8 cellular contexts compared by ENCODE assay signal in the genomic region with DNA sequence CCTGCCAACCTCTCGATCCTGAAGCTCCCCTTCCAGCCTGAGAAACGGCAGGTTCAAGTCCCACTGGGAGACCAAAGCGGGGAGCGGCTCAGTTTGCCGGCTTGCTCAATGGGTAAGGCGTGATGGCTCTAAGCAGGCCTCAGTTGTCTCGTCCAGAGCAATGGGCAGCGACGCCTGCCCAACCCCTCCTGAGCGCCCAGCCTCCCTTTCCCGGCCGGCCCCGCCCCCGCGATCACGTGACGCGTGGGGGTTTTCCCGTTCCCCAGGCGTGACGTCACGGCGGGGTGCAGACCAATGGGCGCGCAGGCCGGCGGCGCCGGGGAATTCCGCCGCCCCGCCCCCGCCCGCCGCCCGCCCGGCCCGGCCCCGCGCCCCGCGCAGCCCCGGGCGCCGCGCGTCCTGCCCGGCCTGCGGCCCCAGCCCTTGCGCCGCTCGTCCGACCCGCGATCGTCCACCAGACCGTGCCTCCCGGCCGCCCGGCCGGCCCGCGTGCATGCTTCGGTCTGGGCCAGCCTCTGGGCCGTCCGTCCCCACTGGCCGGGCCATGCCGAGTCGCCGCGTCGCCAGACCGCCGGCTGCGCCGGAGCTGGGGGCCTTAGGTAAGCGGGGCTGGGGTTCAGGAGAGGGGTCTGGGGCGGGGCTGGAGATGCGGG. TPM values are rescaled to one million over a fixed set of nuclear protein-coding genes. Genes with fewer than 3 reads are reported as not detected.
A peak's percentile ranks its signal among the peaks of the same experiment; 100 is the strongest.
DNase-seq lines count a peak whose midpoint lies in the region; ATAC-seq and TF ChIP-seq lines count a peak whose summit lies in the region.

A gene with protein sequence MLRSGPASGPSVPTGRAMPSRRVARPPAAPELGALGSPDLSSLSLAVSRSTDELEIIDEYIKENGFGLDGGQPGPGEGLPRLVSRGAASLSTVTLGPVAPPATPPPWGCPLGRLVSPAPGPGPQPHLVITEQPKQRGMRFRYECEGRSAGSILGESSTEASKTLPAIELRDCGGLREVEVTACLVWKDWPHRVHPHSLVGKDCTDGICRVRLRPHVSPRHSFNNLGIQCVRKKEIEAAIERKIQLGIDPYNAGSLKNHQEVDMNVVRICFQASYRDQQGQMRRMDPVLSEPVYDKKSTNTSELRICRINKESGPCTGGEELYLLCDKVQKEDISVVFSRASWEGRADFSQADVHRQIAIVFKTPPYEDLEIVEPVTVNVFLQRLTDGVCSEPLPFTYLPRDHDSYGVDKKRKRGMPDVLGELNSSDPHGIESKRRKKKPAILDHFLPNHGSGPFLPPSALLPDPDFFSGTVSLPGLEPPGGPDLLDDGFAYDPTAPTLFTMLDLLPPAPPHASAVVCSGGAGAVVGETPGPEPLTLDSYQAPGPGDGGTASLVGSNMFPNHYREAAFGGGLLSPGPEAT (plus strand): TSS at position 378 of the 653 bp plus-strand sequence. CDS start 116 bp downstream, at position 494.

- CTCF ChIA-PET in Calu3 (lab: Charles Lee): interaction anchor here (0.6 to 1.2 kb wide), 6 partner anchors 26 to 841 kb away, joined by 3 to 8 read pairs (median 3); a partner anchor contains a TSS

- peaks cover 9% of the 10 kb centered on the region for H3K4me1 Mint-ChIP-seq in Calu3 (ENCODE audit: low read depth, unreplicated experiment)
- peaks cover 29% of the 10 kb centered on the region for H3K4me1 Mint-ChIP-seq in activated T-cell treated with anti-CD3 and anti-CD28 coated beads, Interleukin-2, amount 50 U/mL, for 24 hours (ENCODE audit: low read depth)

- peak within 1 kb of the TSS; percentile 78 for H3K27ac Mint-ChIP-seq in Calu3 (ENCODE audit: unreplicated experiment)
- peak within 1 kb of the TSS; percentile 99 for H3K27ac Mint-ChIP-seq in activated T-cell treated with anti-CD3 and anti-CD28 coated beads, Interleukin-2, amount 50 U/mL, for 24 hours

- H3K27me3 Mint-ChIP-seq in Calu3 (ENCODE audit: unreplicated experiment): no peaks in the 10 kb centered on the region
- H3K27me3 Mint-ChIP-seq in activated T-cell treated with anti-CD3 and anti-CD28 coated beads, Interleukin-2, amount 50 U/mL, for 24 hours: no peaks in the 10 kb centered on the region

- peaks cover 31% of the 10 kb centered on the region for H3K36me3 Mint-ChIP-seq in Calu3 (ENCODE audit: insufficient read depth, unreplicated experiment)
- H3K36me3 Mint-ChIP-seq in activated T-cell treated with anti-CD3 and anti-CD28 coated beads, Interleukin-2, amount 50 U/mL, for 24 hours (ENCODE audit: low read depth): peaks cover 42% of the 10 kb centered on the region

- intact Hi-C loops in Calu3 (cut with micrococcal nuclease; ENCODE audit: unreplicated experiment): no loop called here

- H3K9me3 ChIP-seq in HUES6 (ENCODE audit: control insufficient read depth, insufficient read depth, low read depth, low read length) (no peaks in the 10 kb centered on the region), esophagus (ENCODE audit: control insufficient read depth in 2 of 2, insufficient read depth in 1 of 2, low read depth in 1 of 2, low read length in 1 of 2) (no peaks in the 10 kb centered on the region), muscle layer of colon (ENCODE audit: low read length) (no peaks in the 10 kb centered on the region)

- no TSS peak for BruUV-seq in Calu3 (replicated peaks; lab: Mats Ljungman, UMichigan)

- peak within 1 kb of the TSS; percentile 94 for H3K4me3 ChIP-seq in HUES6 (ENCODE audit: low read depth, low read length)
- H3K4me3 ChIP-seq in esophagus (ENCODE audit: low read depth in 1 of 2, low read length in 2 of 2): peak within 1 kb of the TSS; percentile 68 to 90
- peak within 1 kb of the TSS; percentile 58 to 87 for H3K4me3 ChIP-seq in muscle layer of colon (ENCODE audit: low read depth in 1 of 2, low read length in 2 of 2)

- H3K36me3 ChIP-seq in HUES6 (ENCODE audit: control insufficient read depth, insufficient read depth, low read length): 0 out of 2 replicates have a peak, but pooled peaks cover 2% of the 10 kb centered on the region
- peaks cover 0 to 2% of the 10 kb centered on the region in 2 donors for H3K36me3 ChIP-seq in esophagus (ENCODE audit: control insufficient read depth in 2 of 2, insufficient read depth in 2 of 2, low read length in 1 of 2)
- no peaks in the 10 kb centered on the region for H3K36me3 ChIP-seq in muscle layer of colon (ENCODE audit: insufficient read depth, low read length)

- 2 to 3% methylated on average over 52 to 79 of the region's 79 CpGs for WGBS in esophagus, 2 donors

- no peaks in the 10 kb centered on the region for H3K27me3 ChIP-seq in HUES6 (ENCODE audit: control insufficient read depth, insufficient read depth, low read length)
- no peaks in the 10 kb centered on the region for H3K27me3 ChIP-seq in esophagus (ENCODE audit: control insufficient read depth in 1 of 2, insufficient read depth in 2 of 2, low read length in 2 of 2)
- no peaks in the 10 kb centered on the region for H3K27me3 ChIP-seq in muscle layer of colon (ENCODE audit: control insufficient read depth in 1 of 2, insufficient read depth in 2 of 2, low read length in 2 of 2)

- DNase-seq in Calu3 (peak; percentile 99), OCI-M1 (lab: John Stamatoyannopoulos, UW) (peak; percentile 97)
- DNase-seq in activated T-cell treated with anti-CD3 and anti-CD28 coated beads, Interleukin-2, amount 50 U/mL, for 24 hours: peak; percentile 99
- DNase-seq in stimulated activated CD8-positive, alpha-beta memory T cell treated with anti-CD3 and anti-CD28 coated beads, Interleukin-4, amount 100 ng/mL, for 48 hours: peak; percentile 99

- H3K9me3 Mint-ChIP-seq in Calu3 (ENCODE audit: low read depth, unreplicated experiment): no peaks in the 10 kb centered on the region
- H3K9me3 Mint-ChIP-seq in activated T-cell treated with anti-CD3 and anti-CD28 coated beads, Interleukin-2, amount 50 U/mL, for 24 hours: no peaks in the 10 kb centered on the region

- peak within 1 kb of the TSS; percentile 93 for H3K9ac ChIP-seq in HUES6 (ENCODE audit: low read length)
- peak within 1 kb of the TSS; percentile 74 for H3K9ac ChIP-seq in muscle layer of colon (ENCODE audit: low read length)

- peak; percentile 49 for ATAC-seq in GM21423 (IDR thresholded peaks at IDR 0.05; ENCODE audit: unreplicated experiment)

- H3K27ac ChIP-seq in HUES6 (ENCODE audit: low read depth, low read length): peak within 1 kb of the TSS; percentile 82
- H3K27ac ChIP-seq in esophagus (ENCODE audit: low read depth in 2 of 2, low read length in 1 of 2): peak within 1 kb of the TSS; percentile 99 to 100
- H3K27ac ChIP-seq in muscle layer of colon (ENCODE audit: low read depth, low read length): peak within 1 kb of the TSS; percentile 97

- peak within 1 kb of the TSS; percentile 75 for H3K4me3 Mint-ChIP-seq in Calu3 (ENCODE audit: low read depth, unreplicated experiment)
- H3K4me3 Mint-ChIP-seq in activated T-cell treated with anti-CD3 and anti-CD28 coated beads, Interleukin-2, amount 50 U/mL, for 24 hours: peak within 1 kb of the TSS; percentile 95

- H3K4me1 ChIP-seq in HUES6 (ENCODE audit: control insufficient read depth, insufficient read depth, low read length) (no peaks in the 10 kb centered on the region), esophagus (ENCODE audit: control insufficient read depth in 2 of 2, insufficient read depth in 2 of 2, low read length in 1 of 2) (no peaks in the 10 kb centered on the region), muscle layer of colon (ENCODE audit: insufficient read depth, low read length) (no peaks in the 10 kb centered on the region)

- no peak for TF ChIP-seq CTCF in Calu3 (IDR thresholded peaks at IDR 0.05; ENCODE audit: unreplicated experiment)

RNA-seq across cellular contexts. Expression of the gene that starts here (rescaled TPM):
- total RNA-seq in Calu3 (2022): 37.9 and 44.5 TPM in 2 replicates
- 1 to 10 TPM; 7.2 TPM for polyA plus RNA-seq in esophagus

Comparison
In these comparisons a context has a peak if more than half of its experiments do, and no peak if none do; other contexts are left out.
1. Peak in every context shown above with its lines: DNase-seq, ATAC-seq, H3K4me3 ChIP-seq and H3K27ac ChIP-seq.